ENCODE assay signal across 26 cellular contexts in genomic region chr4:167906851-167907250, GRCh38.
DNase-seq lines count a peak whose midpoint lies in the region; TF ChIP-seq lines count a peak whose summit lies in the region.
"Had no signal": no experiment of that assay in that cellular context is flagged by ENCODE, and none has a peak within 500 bp of the region (broad histone marks: within the 10 kb centered on the region; RNA-seq: fewer than 3 reads in every experiment).

No MANE protein-coding gene starts in this region.

- H3K4me3 ChIP-seq in fibroblast of mammary gland (ENCODE audit: control insufficient read depth, low read depth, low read length) (no peak overlapping the region), osteoblast (ENCODE audit: insufficient read depth, low read length) (no peak overlapping the region)
- H3K4me3 ChIP-seq: BLaER1, GM23338, PC-9, SK-N-MC had no signal

- peak; percentile 17 for DNase-seq in HCEC 1CT
- peak; percentile 48 for DNase-seq in amniotic epithelial cell (ENCODE audit: low read depth)
- DNase-seq in fibroblast of mammary gland (ENCODE audit: low read depth), result peak; percentile 40
- DNase-seq in osteoblast (ENCODE audit: insufficient read length, low spot score, missing footprints), result peak; percentile 3
- DNase-seq in cerebellar cortex (ENCODE audit: low spot score), result no peak
- DNase-seq in COLO829 (ENCODE audit: low spot score), result no peak
- no peak for DNase-seq in GOT3 (lab: John Stamatoyannopoulos, UW)
- no peak for DNase-seq in T1000 (lab: John Stamatoyannopoulos, UW)
- DNase-seq: ACHN; Caco-2; CD4-positive, alpha-beta T cell; DMS 273 treated with DMSO at 0.1 percent for 48 hours; DMS79 treated with DMSO at 0.1 percent for 48 hours; Kasumi-1; MM.1S; NCI-H1092; NCI-H1436 treated with DMSO at 0.1 percent for 48 hours; NCI-H1930; NCI-H510A treated with DMSO at 0.1 percent for 48 hours; NCI-H748 treated with DMSO at 0.1 percent for 48 hours; PC-9; RPMI8226; SHP77 had no signal

- H4K20me1 ChIP-seq in osteoblast (ENCODE audit: insufficient read depth, low read length), result no peaks in the 10 kb centered on the region
- H4K20me1 ChIP-seq: BLaER1 had no signal

- H3K36me3 ChIP-seq in osteoblast (ENCODE audit: insufficient read depth, low read length), result no peaks in the 10 kb centered on the region
- H3K36me3 ChIP-seq: BLaER1 had no signal

- TF ChIP-seq CTCF in fibroblast of mammary gland (conservative IDR thresholded peaks at IDR 0.05; ENCODE audit: control insufficient read depth, insufficient read depth, low read depth, low read length) (no peak), osteoblast (IDR thresholded peaks at IDR 0.05; ENCODE audit: extremely low read depth, low read depth, low read length) (no peak)

- H2AFZ ChIP-seq in osteoblast (ENCODE audit: low read length), result peak overlapping the region; percentile 25
- H2AFZ ChIP-seq: GM23338 had no signal

- no peak overlapping the region for H3K27ac ChIP-seq in osteoblast (ENCODE audit: low read depth, low read length)
- H3K27ac ChIP-seq: BLaER1, PC-9, SK-N-MC had no signal

- H3K9me3 ChIP-seq in osteoblast (ENCODE audit: low read depth, low read length), result no peaks in the 10 kb centered on the region
- H3K9me3 ChIP-seq: BLaER1, Caco-2 had no signal

- no peaks in the 10 kb centered on the region for H3K79me2 ChIP-seq in osteoblast (ENCODE audit: insufficient read depth, low read length)

- H3K4me1 ChIP-seq in osteoblast (ENCODE audit: insufficient read depth, low read length), result peaks cover 9% of the 10 kb centered on the region
- H3K4me1 ChIP-seq: BLaER1, Caco-2 had no signal

- H3K27me3 ChIP-seq in osteoblast (ENCODE audit: insufficient read depth, low read length), result no peaks in the 10 kb centered on the region
- H3K27me3 ChIP-seq: BLaER1 had no signal

- H3K4me2 ChIP-seq in osteoblast (ENCODE audit: insufficient read depth, low read length), result no peak overlapping the region
- H3K4me2 ChIP-seq: BLaER1, GM23338, PC-9 had no signal

Comparison
In these comparisons a context has a peak if more than half of its experiments do, and no peak if none do; other contexts are left out.
1. DNase-seq: peak in HCEC 1CT (single experiment), amniotic epithelial cell (single experiment), fibroblast of mammary gland (single experiment) and osteoblast (single experiment); none in cerebellar cortex (single experiment), COLO829 (single experiment), GOT3 (single experiment) and T1000 (single experiment).